1 cellular context compared by ENCODE assay signal in the genomic region with DNA sequence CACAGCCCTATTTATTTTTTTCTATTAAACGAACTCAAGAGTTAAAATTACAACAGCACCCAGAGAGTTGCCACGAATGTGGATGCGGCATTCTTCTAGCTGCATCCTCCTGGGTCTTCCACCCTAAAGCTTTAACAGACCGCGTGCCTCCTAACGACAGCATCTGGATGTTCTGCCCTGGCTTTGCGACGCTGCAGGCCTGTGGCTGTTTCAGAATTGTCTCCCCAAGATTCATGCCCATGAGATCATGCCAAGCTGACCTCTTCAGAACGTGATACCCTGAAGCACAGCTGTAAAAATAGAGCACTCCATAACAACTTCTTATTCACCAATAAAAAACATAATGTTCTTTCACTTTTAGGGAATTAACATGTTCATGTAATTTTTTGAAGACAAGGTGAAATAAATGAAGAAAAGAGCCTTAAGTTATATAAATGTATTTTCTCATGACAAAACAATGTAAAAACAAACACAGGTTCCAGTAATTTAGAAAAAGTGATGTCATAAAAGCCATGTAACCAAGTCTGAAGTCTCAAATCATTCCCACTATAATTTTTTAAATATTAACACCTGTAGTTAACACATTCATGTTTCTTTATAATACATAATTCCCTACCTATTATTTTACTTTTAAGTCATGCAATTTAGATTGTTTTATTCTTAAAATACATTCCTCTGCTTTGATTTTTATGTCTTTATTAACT.
TF ChIP-seq lines count a peak whose summit lies in the region.

No MANE protein-coding gene starts in this region.

TF ChIP-seq in GM23338, 12 proteins besides CTCF, POLR2A, EP300 and RAD21 (continued from another document):
- TF ChIP-seq, protein P1, sequence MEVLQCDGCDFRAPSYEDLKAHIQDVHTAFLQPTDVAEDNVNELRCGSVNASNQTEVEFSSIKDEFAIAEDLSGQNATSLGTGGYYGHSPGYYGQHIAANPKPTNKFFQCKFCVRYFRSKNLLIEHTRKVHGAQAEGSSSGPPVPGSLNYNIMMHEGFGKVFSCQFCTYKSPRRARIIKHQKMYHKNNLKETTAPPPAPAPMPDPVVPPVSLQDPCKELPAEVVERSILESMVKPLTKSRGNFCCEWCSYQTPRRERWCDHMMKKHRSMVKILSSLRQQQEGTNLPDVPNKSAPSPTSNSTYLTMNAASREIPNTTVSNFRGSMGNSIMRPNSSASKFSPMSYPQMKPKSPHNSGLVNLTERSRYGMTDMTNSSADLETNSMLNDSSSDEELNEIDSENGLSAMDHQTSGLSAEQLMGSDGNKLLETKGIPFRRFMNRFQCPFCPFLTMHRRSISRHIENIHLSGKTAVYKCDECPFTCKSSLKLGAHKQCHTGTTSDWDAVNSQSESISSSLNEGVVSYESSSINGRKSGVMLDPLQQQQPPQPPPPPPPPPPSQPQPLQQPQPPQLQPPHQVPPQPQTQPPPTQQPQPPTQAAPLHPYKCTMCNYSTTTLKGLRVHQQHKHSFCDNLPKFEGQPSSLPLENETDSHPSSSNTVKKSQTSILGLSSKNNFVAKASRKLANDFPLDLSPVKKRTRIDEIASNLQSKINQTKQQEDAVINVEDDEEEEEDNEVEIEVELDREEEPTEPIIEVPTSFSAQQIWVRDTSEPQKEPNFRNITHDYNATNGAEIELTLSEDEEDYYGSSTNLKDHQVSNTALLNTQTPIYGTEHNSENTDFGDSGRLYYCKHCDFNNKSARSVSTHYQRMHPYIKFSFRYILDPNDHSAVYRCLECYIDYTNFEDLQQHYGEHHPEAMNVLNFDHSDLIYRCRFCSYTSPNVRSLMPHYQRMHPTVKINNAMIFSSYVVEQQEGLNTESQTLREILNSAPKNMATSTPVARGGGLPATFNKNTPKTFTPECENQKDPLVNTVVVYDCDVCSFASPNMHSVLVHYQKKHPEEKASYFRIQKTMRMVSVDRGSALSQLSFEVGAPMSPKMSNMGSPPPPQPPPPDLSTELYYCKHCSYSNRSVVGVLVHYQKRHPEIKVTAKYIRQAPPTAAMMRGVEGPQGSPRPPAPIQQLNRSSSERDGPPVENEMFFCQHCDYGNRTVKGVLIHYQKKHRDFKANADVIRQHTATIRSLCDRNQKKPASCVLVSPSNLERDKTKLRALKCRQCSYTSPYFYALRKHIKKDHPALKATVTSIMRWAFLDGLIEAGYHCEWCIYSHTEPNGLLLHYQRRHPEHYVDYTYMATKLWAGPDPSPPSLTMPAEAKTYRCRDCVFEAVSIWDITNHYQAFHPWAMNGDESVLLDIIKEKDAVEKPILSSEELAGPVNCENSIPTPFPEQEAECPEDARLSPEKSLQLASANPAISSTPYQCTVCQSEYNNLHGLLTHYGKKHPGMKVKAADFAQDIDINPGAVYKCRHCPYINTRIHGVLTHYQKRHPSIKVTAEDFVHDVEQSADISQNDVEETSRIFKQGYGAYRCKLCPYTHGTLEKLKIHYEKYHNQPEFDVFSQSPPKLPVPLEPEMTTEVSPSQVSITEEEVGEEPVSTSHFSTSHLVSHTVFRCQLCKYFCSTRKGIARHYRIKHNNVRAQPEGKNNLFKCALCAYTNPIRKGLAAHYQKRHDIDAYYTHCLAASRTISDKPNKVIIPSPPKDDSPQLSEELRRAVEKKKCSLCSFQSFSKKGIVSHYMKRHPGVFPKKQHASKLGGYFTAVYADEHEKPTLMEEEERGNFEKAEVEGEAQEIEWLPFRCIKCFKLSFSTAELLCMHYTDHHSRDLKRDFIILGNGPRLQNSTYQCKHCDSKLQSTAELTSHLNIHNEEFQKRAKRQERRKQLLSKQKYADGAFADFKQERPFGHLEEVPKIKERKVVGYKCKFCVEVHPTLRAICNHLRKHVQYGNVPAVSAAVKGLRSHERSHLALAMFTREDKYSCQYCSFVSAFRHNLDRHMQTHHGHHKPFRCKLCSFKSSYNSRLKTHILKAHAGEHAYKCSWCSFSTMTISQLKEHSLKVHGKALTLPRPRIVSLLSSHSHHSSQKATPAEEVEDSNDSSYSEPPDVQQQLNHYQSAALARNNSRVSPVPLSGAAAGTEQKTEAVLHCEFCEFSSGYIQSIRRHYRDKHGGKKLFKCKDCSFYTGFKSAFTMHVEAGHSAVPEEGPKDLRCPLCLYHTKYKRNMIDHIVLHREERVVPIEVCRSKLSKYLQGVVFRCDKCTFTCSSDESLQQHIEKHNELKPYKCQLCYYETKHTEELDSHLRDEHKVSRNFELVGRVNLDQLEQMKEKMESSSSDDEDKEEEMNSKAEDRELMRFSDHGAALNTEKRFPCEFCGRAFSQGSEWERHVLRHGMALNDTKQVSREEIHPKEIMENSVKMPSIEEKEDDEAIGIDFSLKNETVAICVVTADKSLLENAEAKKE (CRISPR knock-in tag; IDR thresholded peaks at IDR 0.05), result no peak
